Comparison of ENCODE assay signal across 23 cellular contexts in genomic region chr1:93025572-93025971, GRCh38.
"Had no signal": no experiment of that assay in that cellular context is flagged by ENCODE, and none has a peak within 500 bp of the region (broad histone marks: within the 10 kb centered on the region; RNA-seq: fewer than 3 reads in every experiment).

No MANE protein-coding gene starts in this region.

- H3K4me1 ChIP-seq: adrenal gland, breast epithelium, foreskin keratinocyte, left ventricle myocardium inferior, prostate gland had no signal

- FAIRE-seq: endometrium had no signal

- H3K4me3 Mint-ChIP-seq: activated CD4-positive, alpha-beta T cell treated with anti-CD3 and anti-CD28 coated beads for 36 hours; activated naive CD8-positive, alpha-beta T cell; activated T-cell treated with anti-CD3 and anti-CD28 coated beads, Interleukin-2, amount 50 U/mL, for 4 hours; dendritic cell treated with granulocyte-macrophage colony-stimulating factor and Interleukin-4, amounts not matched to agents 40 ng/mL and 50 ng/mL, for 4 days; mesothelial cell of epicardium; naive thymus-derived CD8-positive, alpha-beta T cell; WTC11 had no signal

- ATAC-seq: activated CD4-positive, alpha-beta T cell treated with anti-CD3 and anti-CD28 coated beads for 36 hours; activated T-cell treated with anti-CD3 and anti-CD28 coated beads, Interleukin-2, amount 50 U/mL, for 4 hours; foreskin keratinocyte; naive thymus-derived CD8-positive, alpha-beta T cell; WTC11 had no signal

- DNase-seq: activated CD4-positive, alpha-beta T cell treated with anti-CD3 and anti-CD28 coated beads for 36 hours; activated CD4-positive, alpha-beta T cell treated with anti-CD3 and anti-CD28 coated beads, Interleukin-2, amount 50 U/mL, for 48 hours; activated CD8-positive, alpha-beta memory T cell treated with anti-CD3 and anti-CD28 coated beads, Interleukin-2, amount 50 U/mL, for 48 hours; activated naive CD4-positive, alpha-beta T cell; activated T-cell treated with anti-CD3 and anti-CD28 coated beads, Interleukin-2, amount 50 U/mL, for 4 hours; adrenal gland; effector CD4-positive, alpha-beta T cell; foreskin keratinocyte; left ventricle myocardium inferior; naive thymus-derived CD8-positive, alpha-beta T cell; ovary; stimulated activated CD4-positive, alpha-beta T cell treated with anti-CD3 and anti-CD28 coated beads, Interleukin-4, amount 100 ng/mL, for 24 hours; stimulated activated naive CD4-positive, alpha-beta T cell treated with Interleukin-2 at 50 U/mL for 16 hours; upper lobe of left lung had no signal

- H3K27ac Mint-ChIP-seq: activated CD4-positive, alpha-beta T cell treated with anti-CD3 and anti-CD28 coated beads for 36 hours; activated naive CD8-positive, alpha-beta T cell; activated T-helper 2 cell treated with anti-CD3 and anti-CD28 coated beads, Interferon-gamma antibody, Interleukin-2, Interleukin-4, amounts not matched to agents 10 μg/mL and 5 μg/mL and 100 μg/mL, durations not matched to agents 14 hours and 24 hours and 36 hours; dendritic cell treated with granulocyte-macrophage colony-stimulating factor and Interleukin-4, amounts not matched to agents 40 ng/mL and 50 ng/mL, for 4 days; mesothelial cell of epicardium; naive thymus-derived CD8-positive, alpha-beta T cell; WTC11 had no signal

- H3K27me3 Mint-ChIP-seq: activated naive CD8-positive, alpha-beta T cell; dendritic cell treated with granulocyte-macrophage colony-stimulating factor and Interleukin-4, amounts not matched to agents 40 ng/mL and 50 ng/mL, for 4 days had no signal

- H3K27me3 ChIP-seq: adrenal gland, breast epithelium, ovary, upper lobe of left lung had no signal

- H3K9me3 ChIP-seq: adrenal gland, breast epithelium, left ventricle myocardium inferior, ovary, prostate gland, thoracic aorta, upper lobe of left lung had no signal

- H3K9me3 Mint-ChIP-seq: activated T-cell treated with anti-CD3 and anti-CD28 coated beads, Interleukin-2, amount 50 U/mL, for 4 hours; activated T-helper 2 cell treated with anti-CD3 and anti-CD28 coated beads, Interferon-gamma antibody, Interleukin-2, Interleukin-4, amounts not matched to agents 10 μg/mL and 5 μg/mL and 100 μg/mL, durations not matched to agents 14 hours and 24 hours and 36 hours; dendritic cell treated with granulocyte-macrophage colony-stimulating factor and Interleukin-4, amounts not matched to agents 40 ng/mL and 50 ng/mL, for 4 days; mesothelial cell of epicardium; naive thymus-derived CD8-positive, alpha-beta T cell had no signal

- H3K27ac ChIP-seq: adrenal gland, breast epithelium, foreskin keratinocyte, left ventricle myocardium inferior, ovary, prostate gland, thoracic aorta, upper lobe of left lung had no signal

- H3K36me3 Mint-ChIP-seq: activated naive CD8-positive, alpha-beta T cell; mesothelial cell of epicardium; naive thymus-derived CD8-positive, alpha-beta T cell; WTC11 had no signal

- H3K36me3 ChIP-seq: adrenal gland, breast epithelium, left ventricle myocardium inferior, ovary, prostate gland, thoracic aorta, upper lobe of left lung had no signal

- H3K4me3 ChIP-seq: adrenal gland, breast epithelium, left ventricle myocardium inferior, ovary, prostate gland, thoracic aorta, upper lobe of left lung had no signal
